ENCODE assay signal across 15 cellular contexts in the genomic region with DNA sequence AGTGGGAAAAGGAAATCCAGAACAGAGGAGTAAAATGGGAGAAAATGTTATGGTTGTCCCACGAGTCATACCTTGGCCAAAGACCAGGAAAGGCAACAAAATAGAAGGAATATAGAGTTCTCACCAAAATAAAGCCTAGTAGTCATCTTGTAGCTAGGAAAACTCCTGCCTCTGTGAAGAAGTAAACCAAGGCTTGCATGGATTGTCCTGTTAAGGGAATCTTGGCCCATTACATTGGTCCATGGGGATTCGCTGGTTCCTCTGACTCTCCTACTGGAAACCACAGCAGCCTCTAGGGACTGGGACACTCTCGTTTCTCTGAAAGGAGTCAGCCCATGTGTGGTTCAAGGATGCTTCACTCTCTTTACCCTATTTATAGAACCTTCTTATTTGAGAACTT.
DNase-seq lines count a peak whose midpoint lies in the region; ATAC-seq and TF ChIP-seq lines count a peak whose summit lies in the region.
"Had no signal": no experiment of that assay in that cellular context is flagged by ENCODE, and none has a peak within 500 bp of the region (broad histone marks: within the 10 kb centered on the region; RNA-seq: fewer than 3 reads in every experiment).

No MANE protein-coding gene starts in this region.

- DNase-seq in AG10803 (ENCODE audit: low read depth) (peak; percentile 59), astrocyte of the hippocampus (ENCODE audit: low read depth, low spot score) (peak; percentile 52), mesendoderm (no peak), DMS 273 treated with DMSO at 0.1 percent for 48 hours (lab: John Stamatoyannopoulos, UW) (no peak), neuronal stem cell (ENCODE audit: low spot score) (no peak)
- DNase-seq: BE2C; NK-92 treated with Interleukin-12 subunit alpha and Interleukin-12 subunit beta, amount 100 ng/mL, for 24 hours; stimulated activated CD4-positive, alpha-beta T cell treated with anti-CD3 and anti-CD28 coated beads, Interleukin-2, amount 100 ng/mL, for 48 hours; substantia nigra had no signal

- no peak overlapping the region for H4K8ac ChIP-seq in mesendoderm (ENCODE audit: low read depth, low read length)
- no peak overlapping the region for H4K8ac ChIP-seq in neuronal stem cell (ENCODE audit: low read depth, low read length)

- H3K4me1 ChIP-seq in HEK293 (ENCODE audit: control insufficient read depth, insufficient read depth, low read length) = no peaks in the 10 kb centered on the region
- peaks cover 13% of the 10 kb centered on the region for H3K4me1 ChIP-seq in mesendoderm (ENCODE audit: control insufficient read depth, low read depth, low read length)
- H3K4me1 ChIP-seq in neuronal stem cell (ENCODE audit: control insufficient read depth in 2 of 2, insufficient read depth in 1 of 2, low read depth in 1 of 2, low read length in 2 of 2) = peaks cover 1 to 3% of the 10 kb centered on the region in 2 donors
- H3K4me1 ChIP-seq: BE2C had no signal

- H3K18ac ChIP-seq in mesendoderm (ENCODE audit: low read length) (no peak overlapping the region), neuronal stem cell (ENCODE audit: low read length) (no peak overlapping the region)

- no peak overlapping the region for H3K23ac ChIP-seq in mesendoderm (ENCODE audit: low read length)
- H3K23ac ChIP-seq in neuronal stem cell (ENCODE audit: low read depth, low read length, poor library complexity) = no peak overlapping the region

- H3K4ac ChIP-seq in mesendoderm (ENCODE audit: low read depth, low read length) = no peak overlapping the region
- no peak overlapping the region for H3K4ac ChIP-seq in neuronal stem cell (ENCODE audit: low read length)

- no peak overlapping the region for H3K56ac ChIP-seq in mesendoderm (ENCODE audit: low read length)

- H3K79me2 ChIP-seq in mesendoderm (ENCODE audit: control insufficient read depth, insufficient read depth, low read length) = no peaks in the 10 kb centered on the region

- H3K9me3 ChIP-seq in HEK293 (ENCODE audit: control insufficient read depth, insufficient read depth, low read depth, low read length) = no peaks in the 10 kb centered on the region
- no peaks in the 10 kb centered on the region for H3K9me3 ChIP-seq in neuronal stem cell (replicated peaks in 1 of 2; ENCODE audit: control insufficient read depth in 2 of 2, insufficient read depth in 1 of 2, low read depth in 1 of 2, low read length in 2 of 2)
- H3K9me3 ChIP-seq: BE2C, heart left ventricle had no signal

- CTCF ChIA-PET in HEK293 (lab: Yijun Ruan, JAX) = no interaction called here

- no peak overlapping the region for H2BK5ac ChIP-seq in mesendoderm (ENCODE audit: low read length)
- no peak overlapping the region for H2BK5ac ChIP-seq in neuronal stem cell (ENCODE audit: low read length)

- H2AFZ ChIP-seq in neuronal stem cell (ENCODE audit: low read length) = no peak overlapping the region

- no peak overlapping the region for H2BK12ac ChIP-seq in neuronal stem cell (ENCODE audit: low read length)

- TF ChIP-seq CTCF in AG10803 (conservative IDR thresholded peaks at IDR 0.05; ENCODE audit: low read length) = no peak
- no peak for TF ChIP-seq CTCF in HEK293 (tag by site-specific recombination; IDR thresholded peaks at IDR 0.05)

- H3K36me3 ChIP-seq in HEK293 (ENCODE audit: control insufficient read depth in 2 of 2, insufficient read depth in 1 of 2, low read length in 2 of 2) (no peaks in the 10 kb centered on the region), mesendoderm (ENCODE audit: control insufficient read depth, insufficient read depth, low read length) (no peaks in the 10 kb centered on the region), neuronal stem cell (replicated peaks in 1 of 2; ENCODE audit: control insufficient read depth in 2 of 2, insufficient read depth in 2 of 2, low read length in 2 of 2) (peaks cover 0 to 2% of the 10 kb centered on the region in 2 donors)
- H3K36me3 ChIP-seq: BE2C, heart left ventricle had no signal

- H4K91ac ChIP-seq in neuronal stem cell (ENCODE audit: low read depth, low read length, poor library complexity) = no peak overlapping the region

- POLR2A ChIA-PET in HEK293 (lab: Yijun Ruan, JAX) = no interaction called here

- H3K4me2 ChIP-seq in mesendoderm (ENCODE audit: low read length) (no peak overlapping the region), neuronal stem cell (ENCODE audit: insufficient read depth, low read length, poor library complexity, severe bottlenecking) (no peak overlapping the region)

- H2BK15ac ChIP-seq in mesendoderm (replicated peaks; ENCODE audit: low read depth) (no peak overlapping the region), neuronal stem cell (ENCODE audit: low read length) (no peak overlapping the region)

- H3K4me3 ChIP-seq in AG10803 (ENCODE audit: low read length) = no peak overlapping the region
- H3K4me3 ChIP-seq in HEK293 (ENCODE audit: low read depth, low read length) = no peak overlapping the region
- no peak overlapping the region for H3K4me3 ChIP-seq in mesendoderm (ENCODE audit: low read length)
- H3K4me3 ChIP-seq in neuronal stem cell (ENCODE audit: low read length in 2 of 2) = no peak overlapping the region
- H3K4me3 ChIP-seq: heart left ventricle had no signal

- peak overlapping the region; percentile 17 for H2AK5ac ChIP-seq in mesendoderm (ENCODE audit: low read length)
- H2AK5ac ChIP-seq in neuronal stem cell (ENCODE audit: low read depth, low read length) = no peak overlapping the region

- no peak overlapping the region for H4K5ac ChIP-seq in mesendoderm (ENCODE audit: low read length)

- no CpG with 5 or more reads among the region's 3 CpGs for WGBS in mesendoderm (ENCODE audit: extremely low coverage, insufficient coverage, low lambda C conversion rate)
- WGBS in neuronal stem cell (ENCODE audit: extremely low coverage in 2 of 2, insufficient read length in 2 of 2, insufficient replicate concordance in 1 of 2), 2 donors = no CpG with 5 or more reads among the region's 3 CpGs

- H3K9ac ChIP-seq in mesendoderm (ENCODE audit: low read length) (no peak overlapping the region), neuronal stem cell (ENCODE audit: low read depth, low read length, poor library complexity) (no peak overlapping the region)

- no peak overlapping the region for H3K14ac ChIP-seq in neuronal stem cell (ENCODE audit: low read length)

- H2BK120ac ChIP-seq in mesendoderm (ENCODE audit: low read depth, low read length) (no peak overlapping the region), neuronal stem cell (ENCODE audit: low read depth, low read length) (no peak overlapping the region)

- H3K27ac ChIP-seq in HEK293 (ENCODE audit: extremely low read depth, low read depth, low read length) (no peak overlapping the region), mesendoderm (ENCODE audit: low read depth, low read length) (no peak overlapping the region), neuronal stem cell (replicated peaks; ENCODE audit: low read length) (no peak overlapping the region)

- H3K79me1 ChIP-seq in mesendoderm (ENCODE audit: low read length) = no peaks in the 10 kb centered on the region
- H3K79me1 ChIP-seq in neuronal stem cell (ENCODE audit: low read depth, low read length) = no peaks in the 10 kb centered on the region

- ATAC-seq in HG02610 (IDR thresholded peaks at IDR 0.05; ENCODE audit: unreplicated experiment) (no peak), HG03135 (IDR thresholded peaks at IDR 0.05; ENCODE audit: unreplicated experiment) (no peak)
- ATAC-seq: sciatic nerve, WTC11 had no signal

- H3K27me3 ChIP-seq in mesendoderm (ENCODE audit: insufficient read depth, low read length, poor library complexity) (no peaks in the 10 kb centered on the region), neuronal stem cell (ENCODE audit: control insufficient read depth in 3 of 3, insufficient read depth in 3 of 3, low read depth in 1 of 3, low read length in 3 of 3) (peaks cover 0 to 6% (median 0%) of the 10 kb centered on the region in 3 experiments)
- H3K27me3 ChIP-seq: BE2C, heart left ventricle had no signal

TF ChIP-seq in HEK293, 187 proteins besides CTCF, POLR2A, EP300 and RAD21:
- TF ChIP-seq PRDM1 (tag by site-specific recombination; IDR thresholded peaks at IDR 0.05) (0 out of 2 replicates have a peak, but pooled peaks have one; percentile 6), ZNF26 (tag by site-specific recombination; IDR thresholded peaks at IDR 0.05) (no peak)

Comparison
In these comparisons a context has a peak if more than half of its experiments do, and no peak if none do; other contexts are left out.
1. DNase-seq: peak in AG10803 (single experiment) and astrocyte of the hippocampus (single experiment); none in mesendoderm (single experiment), DMS 273 treated with DMSO at 0.1 percent for 48 hours (single experiment) and neuronal stem cell (single experiment).